ENCODE assay signal across 17 cellular contexts in genomic region chr12:89033062-89033461, GRCh38.
"Had no signal": no experiment of that assay in that cellular context is flagged by ENCODE, and none has a peak within 500 bp of the region (broad histone marks: within the 10 kb centered on the region; RNA-seq: fewer than 3 reads in every experiment).

No MANE protein-coding gene starts in this region.

- H3K36me3 Mint-ChIP-seq: type B pancreatic cell had no signal

- H3K4me3 Mint-ChIP-seq: dendritic cell treated with granulocyte-macrophage colony-stimulating factor and Interleukin-4, amounts not matched to agents 40 ng/mL and 50 ng/mL, for 4 days; effector memory CD8-positive, alpha-beta T cell; naive thymus-derived CD4-positive, alpha-beta T cell; neural crest cell; type B pancreatic cell had no signal

- H3K4me1 Mint-ChIP-seq: neural crest cell had no signal

- DNase-seq: effector memory CD8-positive, alpha-beta T cell; gastrocnemius medialis; heart right ventricle; hypothalamus; kidney glomerular epithelial cell; mesendoderm; naive thymus-derived CD4-positive, alpha-beta T cell; posterior cingulate gyrus; spleen; stimulated activated CD4-positive, alpha-beta T cell treated with anti-CD3 and anti-CD28 coated beads, Interleukin-2, amount 100 ng/mL, for 24 hours; stimulated activated CD4-positive, alpha-beta T cell treated with anti-CD3 and anti-CD28 coated beads, Interleukin-4, amount 100 ng/mL, for 4 hours; stimulated activated naive CD4-positive, alpha-beta T cell; thyroid gland had no signal

- H3K9me3 Mint-ChIP-seq: dendritic cell treated with granulocyte-macrophage colony-stimulating factor and Interleukin-4, amounts not matched to agents 40 ng/mL and 50 ng/mL, for 4 days; effector memory CD8-positive, alpha-beta T cell; neural crest cell had no signal

- ATAC-seq: effector memory CD8-positive, alpha-beta T cell; gastrocnemius medialis; heart right ventricle; naive thymus-derived CD4-positive, alpha-beta T cell; sciatic nerve had no signal

- H3K27ac Mint-ChIP-seq: dendritic cell treated with granulocyte-macrophage colony-stimulating factor and Interleukin-4, amounts not matched to agents 40 ng/mL and 50 ng/mL, for 4 days; effector memory CD8-positive, alpha-beta T cell; type B pancreatic cell had no signal
